Comparison of ENCODE assay signal across 22 cellular contexts in genomic region chr16:74723224-74723623, GRCh38. TPM values are rescaled to one million over a fixed set of nuclear protein-coding genes. Genes with fewer than 3 reads are reported as not detected.
DNase-seq lines count a peak whose midpoint lies in the region; ATAC-seq, FAIRE-seq and TF ChIP-seq lines count a peak whose summit lies in the region.
"Had no signal": no experiment of that assay in that cellular context is flagged by ENCODE, and none has a peak within 500 bp of the region (broad histone marks: within the 10 kb centered on the region; RNA-seq: fewer than 3 reads in every experiment).

No MANE protein-coding gene starts in this region.

- no peaks in the 10 kb centered on the region for H3K27me3 ChIP-seq in H1 (replicated peaks in 1 of 4; ENCODE audit: control insufficient read depth in 3 of 4, extremely low read depth in 1 of 4, insufficient read depth in 3 of 4, low read length in 3 of 4)

- H3K4ac ChIP-seq in H1 (replicated peaks; ENCODE audit: insufficient read length, low read depth, low read length), result no peak overlapping the region

- no peak overlapping the region for H3K23ac ChIP-seq in H1 (ENCODE audit: insufficient read length)

- no peak overlapping the region for H3K14ac ChIP-seq in H1 (ENCODE audit: insufficient read length)

- TF ChIP-seq POLR2A in H1 (IDR thresholded peaks at IDR 0.05; ENCODE audit: control extremely low read depth in 1 of 2, low read depth in 2 of 2, low read length in 2 of 2), result no peak

- H4K8ac ChIP-seq in H1 (ENCODE audit: extremely low read depth, insufficient read depth, low read length), result 0 out of 2 replicates have a peak overlapping the region, but pooled peaks have one; percentile 4

- no peak for TF ChIP-seq CTCF in H1 (IDR thresholded peaks at IDR 0.05; ENCODE audit: control extremely low read depth in 1 of 3, insufficient read depth in 1 of 3, low read depth in 1 of 3, low read length in 3 of 3)

- no peaks in the 10 kb centered on the region for H3K79me2 ChIP-seq in H1 (ENCODE audit: control insufficient read depth in 1 of 2, insufficient read depth in 2 of 2, low read length in 2 of 2)

- no peak overlapping the region for H3K18ac ChIP-seq in H1 (ENCODE audit: extremely low read depth, low read length)

- no peak overlapping the region for H2AK5ac ChIP-seq in H1 (ENCODE audit: low read depth, low read length)

- peaks cover 3% of the 10 kb centered on the region for H3K9me3 Mint-ChIP-seq in activated T-helper 17 cell treated with anti-CD3 and anti-CD28 coated beads, Interleukin-2, amount 50 U/mL, for 72 hours
- H3K9me3 Mint-ChIP-seq in activated naive CD8-positive, alpha-beta T cell treated with anti-CD3 and anti-CD28 coated beads, Interleukin-2, amount 50 U/mL, for 24 hours, result peaks cover 11% of the 10 kb centered on the region

- 0 out of 2 replicates have a peak overlapping the region, but pooled peaks have one; percentile 39 for H2BK12ac ChIP-seq in H1 (ENCODE audit: low read depth, low read length)

- H3K9ac ChIP-seq in H1 (replicated peaks in 1 of 4; ENCODE audit: extremely low read depth in 1 of 4, low read depth in 3 of 4, low read length in 3 of 4), result no peak overlapping the region
- H3K9ac ChIP-seq: KMS-11 had no signal

- no peak overlapping the region for H3K27ac Mint-ChIP-seq in activated T-helper 17 cell treated with anti-CD3 and anti-CD28 coated beads, Interleukin-2, amount 50 U/mL, for 72 hours
- no peak overlapping the region for H3K27ac Mint-ChIP-seq in activated naive CD8-positive, alpha-beta T cell treated with anti-CD3 and anti-CD28 coated beads, Interleukin-2, amount 50 U/mL, for 24 hours
- H3K27ac Mint-ChIP-seq: HFFc6 had no signal

- H3K9me3 ChIP-seq in H1 (ENCODE audit: insufficient read depth in 2 of 2, low read depth in 1 of 2, low read length in 1 of 2), result peaks cover 8 to 12% of the 10 kb centered on the region in 2 experiments

- TF ChIP-seq EP300 in H1 (IDR thresholded peaks at IDR 0.05; ENCODE audit: borderline replicate concordance in 1 of 2, low read depth in 2 of 2, low read length in 2 of 2), result no peak

- H3K4me3 ChIP-seq in H1 (ENCODE audit: extremely low read depth in 1 of 4, insufficient read depth in 2 of 4, low read depth in 3 of 4, low read length in 4 of 4), result no peak overlapping the region

- no peak for ATAC-seq in activated T-helper 17 cell treated with anti-CD3 and anti-CD28 coated beads, Interleukin-2, amount 50 U/mL, for 72 hours (replicated peaks)
- no peak for ATAC-seq in activated naive CD8-positive, alpha-beta T cell treated with anti-CD3 and anti-CD28 coated beads, Interleukin-2, amount 50 U/mL, for 24 hours
- ATAC-seq: Panc1, SK-N-SH treated with all-trans-retinoic acid at 6 μM for 48 hours had no signal

- TF ChIP-seq RAD21 in H1 (IDR thresholded peaks at IDR 0.05 in 1 of 2, conservative IDR thresholded peaks at IDR 0.05 in 1 of 2; ENCODE audit: low read depth in 2 of 2, low read length in 2 of 2), result no peak

- FAIRE-seq in H1 (lab: Jason Lieb, UNC), result no peak

- no peak overlapping the region for H3K56ac ChIP-seq in H1 (replicated peaks; ENCODE audit: insufficient read length, low read depth, low read length)

- WGBS in H1 (ENCODE audit: extremely low coverage in 1 of 2, insufficient coverage in 1 of 2, insufficient read length in 1 of 2, insufficient replicate concordance in 2 of 2, low coverage in 1 of 2, low lambda C conversion rate in 2 of 2, missing lambda C conversion rate in 1 of 2), 2 experiments, result 92% methylated on average over 8 of the region's 8 CpGs; no CpG with 5 or more reads in 1 of the 2 experiments

- no peak overlapping the region for H3K4me3 Mint-ChIP-seq in activated T-helper 17 cell treated with anti-CD3 and anti-CD28 coated beads, Interleukin-2, amount 50 U/mL, for 72 hours
- no peak overlapping the region for H3K4me3 Mint-ChIP-seq in activated naive CD8-positive, alpha-beta T cell treated with anti-CD3 and anti-CD28 coated beads, Interleukin-2, amount 50 U/mL, for 24 hours
- H3K4me3 Mint-ChIP-seq: CD8-positive, alpha-beta memory T cell; HFFc6 had no signal

- no peaks in the 10 kb centered on the region for H3K4me1 Mint-ChIP-seq in activated T-helper 17 cell treated with anti-CD3 and anti-CD28 coated beads, Interleukin-2, amount 50 U/mL, for 72 hours
- H3K4me1 Mint-ChIP-seq in activated naive CD8-positive, alpha-beta T cell treated with anti-CD3 and anti-CD28 coated beads, Interleukin-2, amount 50 U/mL, for 24 hours, result no peaks in the 10 kb centered on the region
- H3K4me1 Mint-ChIP-seq: CD8-positive, alpha-beta memory T cell had no signal

- no peak overlapping the region for H2AFZ ChIP-seq in H1 (ENCODE audit: low read length)

- no peak overlapping the region for H2BK5ac ChIP-seq in H1 (ENCODE audit: low read depth, low read length)

- H4K91ac ChIP-seq in H1 (replicated peaks; ENCODE audit: insufficient read length, low read length), result no peak overlapping the region

- no peaks in the 10 kb centered on the region for H3K79me1 ChIP-seq in H1 (ENCODE audit: low read depth, low read length)

- peak; percentile 12 for DNase-seq in D341Med (ENCODE audit: low spot score)
- no peak for DNase-seq in H1 (ENCODE audit: low read depth in 1 of 2, low spot score in 2 of 2)
- DNase-seq in GDM1 (lab: John Stamatoyannopoulos, UW), result no peak
- no peak for DNase-seq in activated naive CD8-positive, alpha-beta T cell treated with anti-CD3 and anti-CD28 coated beads, Interleukin-2, amount 50 U/mL, for 24 hours
- DNase-seq: Calu3; CD8-positive, alpha-beta memory T cell; DMS53; H7; HFFc6; NCI-H1105 treated with DMSO at 0.1 percent for 48 hours; NCI-H2029 treated with DMSO at 0.1 percent for 48 hours; NCI-H226; NCI-H510A treated with DMSO at 0.1 percent for 48 hours; NCI-H82 had no signal

- H3K36me3 Mint-ChIP-seq in activated T-helper 17 cell treated with anti-CD3 and anti-CD28 coated beads, Interleukin-2, amount 50 U/mL, for 72 hours (ENCODE audit: low read depth), result no peaks in the 10 kb centered on the region
- H3K36me3 Mint-ChIP-seq in activated naive CD8-positive, alpha-beta T cell treated with anti-CD3 and anti-CD28 coated beads, Interleukin-2, amount 50 U/mL, for 24 hours (ENCODE audit: low read depth), result no peaks in the 10 kb centered on the region

- H3K36me3 ChIP-seq in H1 (ENCODE audit: control insufficient read depth in 2 of 4, insufficient read depth in 4 of 4, low read length in 3 of 4), result no peaks in the 10 kb centered on the region

- H4K5ac ChIP-seq in H1 (ENCODE audit: insufficient read length, low read depth, low read length), result no peak overlapping the region

- no peaks in the 10 kb centered on the region; the same call in 1 of the 2 replicates for H3K23me2 ChIP-seq in H1 (ENCODE audit: low read depth, low read length)

- H3K27ac ChIP-seq in angular gyrus (ENCODE audit: low read depth, low read length) (peak overlapping the region; percentile 97), H1 (ENCODE audit: low read depth, low read length) (no peak overlapping the region), temporal lobe (ENCODE audit: low read depth, low read length) (peak overlapping the region; percentile 100)
- H3K27ac ChIP-seq: HL-60, KMS-11 had no signal

- no peak overlapping the region for H2BK120ac ChIP-seq in H1 (replicated peaks; ENCODE audit: low read depth, low read length)

- H3K4me2 ChIP-seq in H1 (ENCODE audit: insufficient read depth in 1 of 2, low read depth in 2 of 2, low read length in 2 of 2), result no peak overlapping the region
- H3K4me2 ChIP-seq: KMS-11 had no signal

- CTCF ChIA-PET in H1 (lab: Charles Lee; ENCODE audit: partially characterized antibody), result interaction anchor here (0.6 to 32.9 kb wide), 8 partner anchors 3 to 138 kb away, joined by 3 to 576 read pairs (median 4); no protein-coding TSS in a partner anchor

- H2BK15ac ChIP-seq in H1 (ENCODE audit: low read length), result no peak overlapping the region

- H3K4me1 ChIP-seq in H1 (replicated peaks in 1 of 4; ENCODE audit: control insufficient read depth in 3 of 4, insufficient read depth in 4 of 4, low read length in 3 of 4), result no peaks in the 10 kb centered on the region; a peak in 1 of 7 replicates

- H2BK20ac ChIP-seq in H1 (ENCODE audit: low read length), result no peak overlapping the region

- no peaks in the 10 kb centered on the region for H4K20me1 ChIP-seq in H1 (replicated peaks in 1 of 2; ENCODE audit: control insufficient read depth in 1 of 2, insufficient read depth in 2 of 2, low read length in 2 of 2)

- POLR2A ChIA-PET in H1 (lab: Charles Lee; ENCODE audit: partially characterized antibody), result interaction anchor here (0.7 to 0.9 kb wide), 2 partner anchors 11 to 694 kb away, joined by 3 to 4 read pairs; no protein-coding TSS in a partner anchor

- peaks cover 9% of the 10 kb centered on the region for H3K27me3 Mint-ChIP-seq in activated T-helper 17 cell treated with anti-CD3 and anti-CD28 coated beads, Interleukin-2, amount 50 U/mL, for 72 hours
- H3K27me3 Mint-ChIP-seq in activated naive CD8-positive, alpha-beta T cell treated with anti-CD3 and anti-CD28 coated beads, Interleukin-2, amount 50 U/mL, for 24 hours, result no peaks in the 10 kb centered on the region

RNA-seq across cellular contexts. Expression of gene MLKL, which starts 22.6 kb away (rescaled TPM):
- 1.6 and 2.3 TPM in 2 replicates for total RNA-seq in H1 (2021; fragmentation: NEBNext Ultra II Directional; extraction: Animal tissue kit (Norgen Biotek cat#: 25700))
- 1.5 and 2.1 TPM in 2 replicates for polyA plus RNA-seq in H1 (2011; rRNA removed)
- polyA plus RNA-seq in H1 (2011; cell fraction: cytosol; rRNA removed), result 2.5 TPM
- polyA plus RNA-seq in H1 (2011; cell fraction: nucleus; rRNA removed), result 2.5 TPM
- polyA plus RNA-seq in H1 (2012, experiment 1 of 2), result 3.8 to 4.3 TPM (median 4.0 TPM) in 4 replicates
- polyA plus RNA-seq in H1 (2012, experiment 2 of 2), result 0.72 TPM
- 1.6 TPM for polyA plus RNA-seq in H1 (2013, experiment 1 of 2)
- 1.2 TPM for polyA plus RNA-seq in H1 (2013, experiment 2 of 2)
- 2.0 and 3.0 TPM in 2 replicates for polyA minus RNA-seq in H1 (2011; rRNA and poly(A)+ RNA removed)
- 1.8 TPM for polyA minus RNA-seq in H1 (2011; cell fraction: cytosol; rRNA and poly(A)+ RNA removed)
- 3.1 TPM for polyA minus RNA-seq in H1 (2011; cell fraction: nucleus; rRNA and poly(A)+ RNA removed)
- 0.74 TPM for total RNA-seq in temporal lobe
- total RNA-seq in activated T-helper 17 cell treated with anti-CD3 and anti-CD28 coated beads, Interleukin-2, amount 50 U/mL, for 72 hours, result 10 to 100 TPM; 25.6 to 35.6 TPM

RNA-seq across cellular contexts. Expression of gene FA2H, which starts 51.4 kb away (rescaled TPM):
- 1.6 and 2.1 TPM in 2 replicates for total RNA-seq in H1 (2021; fragmentation: NEBNext Ultra II Directional; extraction: Animal tissue kit (Norgen Biotek cat#: 25700))
- 2.5 and 3.0 TPM in 2 replicates for polyA plus RNA-seq in H1 (2011; rRNA removed)
- 0.93 TPM for polyA plus RNA-seq in H1 (2011; cell fraction: cytosol; rRNA removed)
- 3.6 TPM for polyA plus RNA-seq in H1 (2011; cell fraction: nucleus; rRNA removed)
- 1.4 to 3.3 TPM (median 2.5 TPM) in 4 replicates for polyA plus RNA-seq in H1 (2012, experiment 1 of 2)
- polyA plus RNA-seq in H1 (2012, experiment 2 of 2), result 2.0 TPM
- 2.5 TPM for polyA plus RNA-seq in H1 (2013, experiment 1 of 2)
- 3.8 TPM for polyA plus RNA-seq in H1 (2013, experiment 2 of 2)
- 2.4 and 4.4 TPM in 2 replicates for polyA minus RNA-seq in H1 (2011; rRNA and poly(A)+ RNA removed)
- polyA minus RNA-seq in H1 (2011; cell fraction: cytosol; rRNA and poly(A)+ RNA removed), result 1.4 TPM
- polyA minus RNA-seq in H1 (2011; cell fraction: nucleus; rRNA and poly(A)+ RNA removed), result 0.90 TPM
- 0.49 TPM for total RNA-seq in temporal lobe
- under 1 TPM in 1 of 2 donors, not detected in 1; 0.19 TPM for total RNA-seq in activated T-helper 17 cell treated with anti-CD3 and anti-CD28 coated beads, Interleukin-2, amount 50 U/mL, for 72 hours
- total RNA-seq: CD8-positive, alpha-beta memory T cell; HFFc6 had no signal
- polyA plus RNA-seq: BJ; CD8-positive, alpha-beta memory T cell had no signal

RNA-seq across cellular contexts. Expression of gene RFWD3, which starts 56.5 kb away (rescaled TPM):
- 114 and 123 TPM in 2 replicates for total RNA-seq in H1 (2021; fragmentation: NEBNext Ultra II Directional; extraction: Animal tissue kit (Norgen Biotek cat#: 25700))
- polyA plus RNA-seq in H1 (2011; rRNA removed), result 56.9 and 67.1 TPM in 2 replicates
- 71.6 TPM for polyA plus RNA-seq in H1 (2011; cell fraction: cytosol; rRNA removed)
- 55.1 TPM for polyA plus RNA-seq in H1 (2011; cell fraction: nucleus; rRNA removed)
- 53.4 to 71.3 TPM (median 68.7 TPM) in 4 replicates for polyA plus RNA-seq in H1 (2012, experiment 1 of 2)
- polyA plus RNA-seq in H1 (2012, experiment 2 of 2), result 20.0 TPM
- polyA plus RNA-seq in H1 (2013, experiment 1 of 2), result 57.0 TPM
- polyA plus RNA-seq in H1 (2013, experiment 2 of 2), result 51.1 TPM
- 241 and 313 TPM in 2 replicates for polyA minus RNA-seq in H1 (2011; rRNA and poly(A)+ RNA removed)
- 85.3 TPM for polyA minus RNA-seq in H1 (2011; cell fraction: cytosol; rRNA and poly(A)+ RNA removed)
- 121 TPM for polyA minus RNA-seq in H1 (2011; cell fraction: nucleus; rRNA and poly(A)+ RNA removed)
- total RNA-seq in temporal lobe, result 8.6 TPM
- total RNA-seq in activated T-helper 17 cell treated with anti-CD3 and anti-CD28 coated beads, Interleukin-2, amount 50 U/mL, for 72 hours, result 100 to 1,000 TPM in 1 of 2 donors, 10 to 100 TPM in 1; 71.5 to 109 TPM
